ENCODE assay signal across 32 cellular contexts in genomic region chr5:105230516-105230915, GRCh38.
DNase-seq lines count a peak whose midpoint lies in the region; ATAC-seq and TF ChIP-seq lines count a peak whose summit lies in the region.
"Had no signal": no experiment of that assay in that cellular context is flagged by ENCODE, and none has a peak within 500 bp of the region (broad histone marks: within the 10 kb centered on the region; RNA-seq: fewer than 3 reads in every experiment).

No MANE protein-coding gene starts in this region.

- no peaks in the 10 kb centered on the region for H3K36me3 ChIP-seq in Panc1 (ENCODE audit: control insufficient read depth, insufficient read depth, low read length)
- H3K36me3 ChIP-seq: heart left ventricle, pancreas, right atrium auricular region, spleen, transverse colon had no signal

- POLR2A ChIA-PET in Panc1 (lab: Charles Lee) = no interaction called here

- no peak for TF ChIP-seq POLR2A in erythroblast (IDR thresholded peaks at IDR 0.05; ENCODE audit: low read length)

- no peak overlapping the region for H3K27ac Mint-ChIP-seq in natural killer cell treated with Interleukin-12 subunit alpha and Interleukin-12 subunit beta and Interleukin-15 and Interleukin-18, amount 100 ng/mL, for 72 hours
- H3K27ac Mint-ChIP-seq: activated naive CD8-positive, alpha-beta T cell; effector memory CD8-positive, alpha-beta T cell; naive thymus-derived CD8-positive, alpha-beta T cell had no signal

- H3K4me1 Mint-ChIP-seq in natural killer cell treated with Interleukin-12 subunit alpha and Interleukin-12 subunit beta and Interleukin-15 and Interleukin-18, amount 100 ng/mL, for 72 hours (ENCODE audit: low read depth in 2 of 2) = no peaks in the 10 kb centered on the region
- H3K4me1 Mint-ChIP-seq: CD4-positive, CD25-positive, alpha-beta regulatory T cell; naive thymus-derived CD8-positive, alpha-beta T cell had no signal

- no peak for TF ChIP-seq CTCF in Panc1 (IDR thresholded peaks at IDR 0.05)

- peak; percentile 55 for DNase-seq in NCI-H146 (lab: John Stamatoyannopoulos, UW)
- no peak for DNase-seq in NCI-H146 treated with DMSO at 0.1 percent for 48 hours (lab: John Stamatoyannopoulos, UW; ENCODE audit: unreplicated experiment)
- DNase-seq in NCI-H1092 treated with DMSO at 0.1 percent for 48 hours (lab: John Stamatoyannopoulos, UW) = peak; percentile 58
- no peak for DNase-seq in Panc1 (ENCODE audit: low read depth, low spot score)
- peak; percentile 4 to 52 for DNase-seq in erythroblast (lab: John Stamatoyannopoulos, UW)
- DNase-seq in activated effector memory CD4-positive, alpha-beta T cell treated with Interleukin-2 at 50 U/mL for 16 hours = no peak
- no peak for DNase-seq in natural killer cell treated with Interleukin-12 subunit alpha and Interleukin-12 subunit beta and Interleukin-15 and Interleukin-18, amount 100 ng/mL, for 72 hours (ENCODE audit: low spot score)
- DNase-seq: 8988T; activated CD4-positive, alpha-beta T cell treated with anti-CD3 and anti-CD28 coated beads, Interleukin-2, amount 50 U/mL, for 48 hours; activated CD8-positive, alpha-beta memory T cell treated with anti-CD3 and anti-CD28 coated beads, Interleukin-2, amount 50 U/mL, for 4 hours; CD4-positive, CD25-positive, alpha-beta regulatory T cell; cortex of kidney; effector memory CD8-positive, alpha-beta T cell; foreskin keratinocyte; GM23248; heart left ventricle; Karpas-422; kidney; naive thymus-derived CD8-positive, alpha-beta T cell; NCI-H1930; NCI-H524; pancreas; spleen; stimulated activated CD4-positive, alpha-beta T cell treated with anti-CD3 and anti-CD28 coated beads, Interleukin-2, amount 100 ng/mL, for 48 hours; transverse colon had no signal

- CTCF ChIA-PET in Panc1 (lab: Charles Lee) = no interaction called here

- H3K4me3 ChIP-seq in Panc1 (ENCODE audit: low read depth in 2 of 2, low read length in 2 of 2) = no peak overlapping the region
- H3K4me3 ChIP-seq: GM23248, heart left ventricle, pancreas, right atrium auricular region, spleen, transverse colon had no signal

- no peaks in the 10 kb centered on the region for H3K4me1 ChIP-seq in Panc1 (ENCODE audit: control insufficient read depth, insufficient read depth, low read length)
- H3K4me1 ChIP-seq: foreskin keratinocyte, heart left ventricle, pancreas, right atrium auricular region, spleen, transverse colon had no signal

- peaks cover 9% of the 10 kb centered on the region for H3K9me3 Mint-ChIP-seq in natural killer cell treated with Interleukin-12 subunit alpha and Interleukin-12 subunit beta and Interleukin-15 and Interleukin-18, amount 100 ng/mL, for 72 hours
- H3K9me3 Mint-ChIP-seq: effector memory CD8-positive, alpha-beta T cell had no signal

- no TSS peak for BruUV-seq in Panc1 (replicated peaks; lab: Mats Ljungman, UMichigan)

- no peaks in the 10 kb centered on the region for H3K27me3 ChIP-seq in Panc1 (ENCODE audit: control insufficient read depth, insufficient read depth, low read length)
- H3K27me3 ChIP-seq: foreskin keratinocyte, heart left ventricle, pancreas, right atrium auricular region, spleen, transverse colon had no signal

- ATAC-seq in Panc1 = no peak
- no peak for ATAC-seq in GM19324 (IDR thresholded peaks at IDR 0.05; ENCODE audit: low FRiP score, unreplicated experiment)
- ATAC-seq in natural killer cell treated with Interleukin-12 subunit alpha and Interleukin-12 subunit beta and Interleukin-15 and Interleukin-18, amount 100 ng/mL, for 72 hours = no peak
- ATAC-seq: activated CD4-positive, CD25-positive, alpha-beta regulatory T cell treated with anti-CD3 and anti-CD28 coated beads, Interleukin-2, amount 50 U/mL, for 24 hours; effector memory CD8-positive, alpha-beta T cell; esophagus mucosa; foreskin keratinocyte; heart left ventricle; naive thymus-derived CD8-positive, alpha-beta T cell; pancreas; Right ventricle myocardium inferior had no signal

- no peaks in the 10 kb centered on the region for H3K27me3 Mint-ChIP-seq in natural killer cell treated with Interleukin-12 subunit alpha and Interleukin-12 subunit beta and Interleukin-15 and Interleukin-18, amount 100 ng/mL, for 72 hours
- H3K27me3 Mint-ChIP-seq: activated naive CD8-positive, alpha-beta T cell; CD4-positive, CD25-positive, alpha-beta regulatory T cell; effector memory CD8-positive, alpha-beta T cell; naive thymus-derived CD8-positive, alpha-beta T cell had no signal

- intact Hi-C loops in Panc1 (cut with micrococcal nuclease; ENCODE audit: unreplicated experiment) = no loop called here

- H3K4me3 Mint-ChIP-seq in natural killer cell treated with Interleukin-12 subunit alpha and Interleukin-12 subunit beta and Interleukin-15 and Interleukin-18, amount 100 ng/mL, for 72 hours = no peak overlapping the region
- H3K4me3 Mint-ChIP-seq: activated naive CD8-positive, alpha-beta T cell; CD4-positive, CD25-positive, alpha-beta regulatory T cell; effector memory CD8-positive, alpha-beta T cell; naive thymus-derived CD8-positive, alpha-beta T cell had no signal

- no peaks in the 10 kb centered on the region for H3K9me3 ChIP-seq in Panc1 (ENCODE audit: control insufficient read depth, insufficient read depth, low read depth, low read length)
- H3K9me3 ChIP-seq: heart left ventricle, pancreas, right atrium auricular region, spleen, transverse colon had no signal

- in situ Hi-C loops in Panc1 (cut with HindIII; ENCODE audit: low pct_unique_long_range_greater_than_20kb, low sequenced_read_pairs) = no loop called here

- H3K27ac ChIP-seq in Panc1 (ENCODE audit: low read length) = peak overlapping the region; percentile 39; the same call in 1 of the 2 replicates
- H3K27ac ChIP-seq: foreskin keratinocyte, GM23248, heart left ventricle, HL-60, pancreas, right atrium auricular region, spleen, transverse colon had no signal

- H3K36me3 Mint-ChIP-seq in natural killer cell treated with Interleukin-12 subunit alpha and Interleukin-12 subunit beta and Interleukin-15 and Interleukin-18, amount 100 ng/mL, for 72 hours = no peaks in the 10 kb centered on the region
- H3K36me3 Mint-ChIP-seq: activated naive CD8-positive, alpha-beta T cell; CD4-positive, CD25-positive, alpha-beta regulatory T cell; naive thymus-derived CD8-positive, alpha-beta T cell had no signal

Comparison
In these comparisons a context has a peak if more than half of its experiments do, and no peak if none do; other contexts are left out.
1. DNase-seq: peak in NCI-H146 (single experiment), NCI-H1092 treated with DMSO at 0.1 percent for 48 hours (single experiment) and erythroblast (2 of 2); none in NCI-H146 treated with DMSO at 0.1 percent for 48 hours (single experiment), Panc1 (single experiment), activated effector memory CD4-positive, alpha-beta T cell treated with Interleukin-2 at 50 U/mL for 16 hours (single experiment) and natural killer cell treated with Interleukin-12 subunit alpha and Interleukin-12 subunit beta and Interleukin-15 and Interleukin-18, amount 100 ng/mL, for 72 hours (single experiment).